Comparison of ENCODE assay signal across 22 cellular contexts in the genomic region with DNA sequence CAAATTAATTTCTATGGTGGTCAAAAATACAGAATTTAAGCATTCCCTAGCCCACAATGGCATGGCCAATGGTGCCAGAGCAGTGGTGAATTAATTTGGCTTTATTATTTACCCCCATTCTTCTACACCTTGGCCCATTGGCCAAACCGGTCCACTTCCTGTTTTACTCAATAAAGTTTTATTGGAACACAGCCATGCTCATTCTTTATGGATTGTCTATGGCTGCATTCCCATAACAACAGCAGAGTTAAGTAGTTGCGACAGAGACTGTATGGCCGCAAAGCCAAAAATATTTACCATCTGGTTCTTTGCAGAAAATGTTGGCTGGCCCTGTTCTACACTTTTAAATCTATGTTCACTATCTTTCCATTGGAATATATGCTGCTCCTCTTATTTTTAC.
"Had no signal": no experiment of that assay in that cellular context is flagged by ENCODE, and none has a peak within 500 bp of the region (broad histone marks: within the 10 kb centered on the region; RNA-seq: fewer than 3 reads in every experiment).

No MANE protein-coding gene starts in this region.

- H3K4me3 Mint-ChIP-seq: effector memory CD8-positive, alpha-beta T cell; memory B cell; natural killer cell; stimulated activated naive B cell treated with anti-CD40 and anti-IgM and Interleukin-4, amounts not matched to agents 10 μg/mL and 1 μg/mL and 100 μg/mL, for 72 hours; stimulated activated naive CD8-positive, alpha-beta T cell treated with anti-CD3 and anti-CD28 coated beads, Interleukin-15, amount 100 ng/mL, for 72 hours had no signal

- H3K36me3 Mint-ChIP-seq: memory B cell, natural killer cell had no signal

- H3K27ac Mint-ChIP-seq: effector memory CD8-positive, alpha-beta T cell; natural killer cell; stimulated activated naive B cell treated with anti-CD40 and anti-IgM and Interleukin-4, amounts not matched to agents 10 μg/mL and 1 μg/mL and 100 μg/mL, for 72 hours had no signal

- H3K27ac ChIP-seq: esophagus squamous epithelium, lower lobe of right lung, ovary, psoas muscle, sigmoid colon, suprapubic skin, transverse colon, upper lobe of right lung, uterus had no signal

- H3K4me1 ChIP-seq: esophagus squamous epithelium, lower lobe of right lung, psoas muscle, sigmoid colon, suprapubic skin, upper lobe of right lung, uterus had no signal

- H3K36me3 ChIP-seq: esophagus squamous epithelium, lower lobe of right lung, ovary, sigmoid colon, suprapubic skin, transverse colon, upper lobe of right lung, uterus had no signal

- H3K9me3 Mint-ChIP-seq: memory B cell; stimulated activated naive CD8-positive, alpha-beta T cell treated with anti-CD3 and anti-CD28 coated beads, Interleukin-15, amount 100 ng/mL, for 72 hours had no signal

- H3K4me1 Mint-ChIP-seq: natural killer cell; stimulated activated naive CD8-positive, alpha-beta T cell treated with anti-CD3 and anti-CD28 coated beads, Interleukin-15, amount 100 ng/mL, for 72 hours had no signal

- H3K27me3 Mint-ChIP-seq: effector memory CD8-positive, alpha-beta T cell; memory B cell; stimulated activated naive CD8-positive, alpha-beta T cell treated with anti-CD3 and anti-CD28 coated beads, Interleukin-15, amount 100 ng/mL, for 72 hours had no signal

- H3K27me3 ChIP-seq: ovary, sigmoid colon, suprapubic skin, transverse colon, upper lobe of right lung, uterus had no signal

- H3K9me3 ChIP-seq: esophagus squamous epithelium, lower lobe of right lung, ovary, psoas muscle, sigmoid colon, suprapubic skin, transverse colon, upper lobe of right lung, uterus had no signal

- H3K4me3 ChIP-seq: esophagus squamous epithelium, lower lobe of right lung, ovary, psoas muscle, sigmoid colon, suprapubic skin, transverse colon, upper lobe of right lung, uterus had no signal

- DNase-seq: cortex of kidney; effector memory CD8-positive, alpha-beta T cell; erythroblast; esophagus squamous epithelium; left ventricle myocardium superior; lower lobe of right lung; natural killer cell; occipital lobe; ovary; posterior cingulate gyrus; psoas muscle; right cardiac atrium; sigmoid colon; stimulated activated CD4-positive, alpha-beta T cell treated with anti-CD3 and anti-CD28 coated beads, Interleukin-2, amount 100 ng/mL, for 24 hours; stimulated activated CD4-positive, alpha-beta T cell treated with anti-CD3 and anti-CD28 coated beads, Interleukin-4, amount 100 ng/mL, for 4 hours; stimulated activated naive B cell treated with anti-CD40 and anti-IgM and Interleukin-4, amounts not matched to agents 10 μg/mL and 1 μg/mL and 100 μg/mL, for 72 hours; stimulated activated naive CD8-positive, alpha-beta T cell treated with anti-CD3 and anti-CD28 coated beads, Interleukin-15, amount 100 ng/mL, for 72 hours; transverse colon; upper lobe of right lung; uterus had no signal
